17 cellular contexts compared by ENCODE assay signal in the genomic region with DNA sequence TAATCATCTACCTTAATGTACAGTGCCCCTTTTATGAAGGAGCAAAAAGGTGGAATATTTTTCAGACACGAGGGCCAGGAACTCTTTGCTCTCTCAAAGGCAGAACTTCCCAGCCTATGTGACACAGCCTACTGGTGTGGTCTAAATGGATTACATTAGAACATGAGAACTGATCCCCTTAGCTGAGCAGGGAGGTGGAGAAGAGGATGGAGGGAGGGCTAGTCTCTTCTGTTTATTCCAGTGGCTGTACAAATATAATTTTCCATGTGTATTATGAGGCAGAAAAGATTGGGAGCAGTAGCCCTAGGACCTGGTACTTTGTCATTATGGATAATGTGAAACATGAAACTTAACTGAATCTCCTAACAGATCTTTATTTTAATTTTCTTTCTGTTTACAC.
DNase-seq lines count a peak whose midpoint lies in the region; ATAC-seq, FAIRE-seq and TF ChIP-seq lines count a peak whose summit lies in the region.
"Had no signal": no experiment of that assay in that cellular context is flagged by ENCODE, and none has a peak within 500 bp of the region (broad histone marks: within the 10 kb centered on the region; RNA-seq: fewer than 3 reads in every experiment).

No MANE protein-coding gene starts in this region.

- peaks cover 2% of the 10 kb centered on the region for H3K9me3 Mint-ChIP-seq in glutamatergic neuron (ENCODE audit: unreplicated experiment)

- H3K27me3 ChIP-seq in A673 (replicated peaks; ENCODE audit: insufficient read depth, low read depth, low read length, poor library complexity): no peaks in the 10 kb centered on the region
- H3K27me3 ChIP-seq: left lung, MG63, vagina had no signal

- peak overlapping the region; percentile 53 for H3K27ac Mint-ChIP-seq in glutamatergic neuron (ENCODE audit: unreplicated experiment)
- H3K27ac Mint-ChIP-seq: activated CD8-positive, alpha-beta T cell treated with anti-CD3 and anti-CD28 coated beads, Interleukin-2, amount 10 ng/mL, durations not matched to agents 7 days and 5 days; activated T-helper 2 cell treated with anti-CD3 and anti-CD28 coated beads, Interferon-gamma antibody, Interleukin-2, Interleukin-4, amounts not matched to agents 10 μg/mL and 5 μg/mL and 100 μg/mL, durations not matched to agents 14 hours and 24 hours and 36 hours; progenitor cell of endocrine pancreas had no signal

- no peak overlapping the region for H3K4me3 Mint-ChIP-seq in glutamatergic neuron (ENCODE audit: unreplicated experiment)
- H3K4me3 Mint-ChIP-seq: activated CD8-positive, alpha-beta T cell treated with anti-CD3 and anti-CD28 coated beads, Interleukin-2, amount 10 ng/mL, durations not matched to agents 7 days and 5 days; endodermal cell had no signal

- FAIRE-seq in frontal cortex (lab: Jason Lieb, UNC): no peak

- peaks cover 4% of the 10 kb centered on the region for H3K36me3 ChIP-seq in A673 (ENCODE audit: insufficient read depth, low read length, poor library complexity, severe bottlenecking)
- H3K36me3 ChIP-seq: left lung, MG63, vagina had no signal

- intact Hi-C loops in A673 (cut with micrococcal nuclease; ENCODE audit: unreplicated experiment): no loop called here

- BruUV-seq in A673 (replicated peaks; lab: Mats Ljungman, UMichigan): no TSS peak

- H3K4me1 ChIP-seq in A673 (ENCODE audit: insufficient read depth, low read length, poor library complexity, severe bottlenecking): peaks cover 38% of the 10 kb centered on the region

- H3K27me3 Mint-ChIP-seq in glutamatergic neuron (ENCODE audit: unreplicated experiment): no peaks in the 10 kb centered on the region
- H3K27me3 Mint-ChIP-seq: progenitor cell of endocrine pancreas had no signal

- ATAC-seq in HG03571 (IDR thresholded peaks at IDR 0.05; ENCODE audit: unreplicated experiment) (no peak), HG02763 (IDR thresholded peaks at IDR 0.05; ENCODE audit: unreplicated experiment) (no peak)
- ATAC-seq: activated CD8-positive, alpha-beta T cell treated with anti-CD3 and anti-CD28 coated beads, Interleukin-2, amount 10 ng/mL, durations not matched to agents 7 days and 5 days; left lung had no signal

- H3K27ac ChIP-seq in A673 (ENCODE audit: low read depth, low read length, poor library complexity, severe bottlenecking): peak overlapping the region; percentile 49
- H3K27ac ChIP-seq: left lung, vagina had no signal

- POLR2A ChIA-PET in A673 (lab: Charles Lee; ENCODE audit: low non-redundant PET): no interaction called here

- no peak for TF ChIP-seq CTCF in A673 (conservative IDR thresholded peaks at IDR 0.05; ENCODE audit: low read depth, low read length)
- TF ChIP-seq CTCF in glutamatergic neuron (IDR thresholded peaks at IDR 0.05; ENCODE audit: partially characterized antibody, unreplicated experiment): no peak

- H3K9me3 ChIP-seq in A673 (ENCODE audit: low read depth, low read length, poor library complexity, severe bottlenecking): no peaks in the 10 kb centered on the region
- H3K9me3 ChIP-seq: left lung, MG63, vagina had no signal

- no peak overlapping the region for H3K4me3 ChIP-seq in A673 (ENCODE audit: low read depth, low read length, poor library complexity, severe bottlenecking)
- H3K4me3 ChIP-seq: left lung, MG63, vagina had no signal

- CTCF ChIA-PET in A673 (lab: Charles Lee): no interaction called here

- H3K36me3 Mint-ChIP-seq in glutamatergic neuron (ENCODE audit: unreplicated experiment): no peaks in the 10 kb centered on the region

- no peak for DNase-seq in A673 (ENCODE audit: low spot score)
- DNase-seq in H4 (ENCODE audit: low spot score): peak; percentile 15
- DNase-seq in NCI-H82 treated with DMSO at 0.1 percent for 48 hours (lab: John Stamatoyannopoulos, UW; ENCODE audit: unreplicated experiment): peak; percentile 83
- DNase-seq in glutamatergic neuron: no peak
- DNase-seq in foreskin melanocyte: no peak
- no peak for DNase-seq in frontal cortex (ENCODE audit: low spot score in 2 of 2)
- DNase-seq: activated CD8-positive, alpha-beta T cell treated with anti-CD3 and anti-CD28 coated beads, Interleukin-2, amount 10 ng/mL, durations not matched to agents 7 days and 5 days; AML-193; endodermal cell; left lung; MG63; stimulated activated naive CD4-positive, alpha-beta T cell treated with Interleukin-2 at 50 U/mL for 16 hours had no signal

- H3K4me1 Mint-ChIP-seq in glutamatergic neuron (ENCODE audit: low read depth, unreplicated experiment): peaks cover 26% of the 10 kb centered on the region

Comparison
In these comparisons a context has a peak if more than half of its experiments do, and no peak if none do; other contexts are left out.
1. DNase-seq: peak in H4 (single experiment) and NCI-H82 treated with DMSO at 0.1 percent for 48 hours (single experiment); none in A673 (single experiment), glutamatergic neuron (single experiment), foreskin melanocyte (single experiment) and frontal cortex (0 of 2).